In genomic region chr19:47485210-47485609, GRCh38 we compare ENCODE assay signal across 11 cellular contexts. TPM values are rescaled to one million over a fixed set of nuclear protein-coding genes. Genes with fewer than 3 reads are reported as not detected.
A peak's percentile ranks its signal among the peaks of the same experiment; 100 is the strongest.
DNase-seq lines count a peak whose midpoint lies in the region; ATAC-seq and TF ChIP-seq lines count a peak whose summit lies in the region.
"Had no signal": no experiment of that assay in that cellular context is flagged by ENCODE, and none has a peak within 500 bp of the region (broad histone marks: within the 10 kb centered on the region; RNA-seq: fewer than 3 reads in every experiment).

No MANE protein-coding gene starts in this region.

- TF ChIP-seq CTCF in body of pancreas (IDR thresholded peaks at IDR 0.05) = no peak

- H3K4me3 Mint-ChIP-seq in CD8-positive, alpha-beta memory T cell = peak overlapping the region; percentile 92 to 99 (median 98)
- H3K4me3 Mint-ChIP-seq in natural killer cell treated with Interleukin-12 subunit alpha and Interleukin-12 subunit beta and Interleukin-15 and Interleukin-18, amount 100 ng/mL, for 72 hours = peak overlapping the region; percentile 89

- no peak for ATAC-seq in natural killer cell treated with Interleukin-12 subunit alpha and Interleukin-12 subunit beta and Interleukin-15 and Interleukin-18, amount 100 ng/mL, for 72 hours
- ATAC-seq in GM21723 (IDR thresholded peaks at IDR 0.05; ENCODE audit: unreplicated experiment) (no peak), body of pancreas (no peak)

- no peak overlapping the region for H3K27ac ChIP-seq in CD8-positive, alpha-beta memory T cell (ENCODE audit: low read depth, low read length)
- H3K27ac ChIP-seq in KOPT-K1 (ENCODE audit: low read depth, low read length, poor library complexity, severe bottlenecking) = peak overlapping the region; percentile 97
- H3K27ac ChIP-seq in body of pancreas = peak overlapping the region in 2 of 4 donors; percentile 92 to 94

- POLR2A ChIA-PET in CD8-positive, alpha-beta memory T cell (lab: Charles Lee) = interaction anchor here (1.7 kb wide), 1 partner anchor 49 kb away, joined by 8 read pairs; no protein-coding TSS in a partner anchor

- H3K4me1 ChIP-seq in CD8-positive, alpha-beta memory T cell (ENCODE audit: insufficient read depth, low read length) = peaks cover 21% of the 10 kb centered on the region
- H3K4me1 ChIP-seq in adipocyte (ENCODE audit: control insufficient read depth, insufficient read depth, low read length) = peaks cover 17% of the 10 kb centered on the region
- peaks cover 20% of the 10 kb centered on the region for H3K4me1 ChIP-seq in body of pancreas
- H3K4me1 ChIP-seq: pancreas had no signal

- peak overlapping the region; percentile 79 for H3K4me3 ChIP-seq in CD8-positive, alpha-beta memory T cell (ENCODE audit: low read length)
- H3K4me3 ChIP-seq in adipocyte (ENCODE audit: low read length) (peak overlapping the region; percentile 98), body of pancreas (no peak overlapping the region)

- DNase-seq in CD8-positive, alpha-beta memory T cell = no peak
- DNase-seq in adipocyte (ENCODE audit: low read depth) = no peak
- no peak for DNase-seq in natural killer cell treated with Interleukin-12 subunit alpha and Interleukin-12 subunit beta and Interleukin-15 and Interleukin-18, amount 100 ng/mL, for 72 hours (ENCODE audit: low spot score)
- DNase-seq in NCI-H128 (lab: John Stamatoyannopoulos, UW; ENCODE audit: unreplicated experiment) = no peak
- no peak for DNase-seq in body of pancreas
- no peak for DNase-seq in SHP77 treated with DMSO at 0.1 percent for 48 hours (lab: John Stamatoyannopoulos, UW)
- DNase-seq: NK-92 treated with Interleukin-12 subunit alpha and Interleukin-12 subunit beta, amount 100 ng/mL, for 24 hours had no signal

- H3K36me3 ChIP-seq in CD8-positive, alpha-beta memory T cell (ENCODE audit: insufficient read depth, low read length) = peaks cover 8% of the 10 kb centered on the region
- H3K36me3 ChIP-seq in KOPT-K1 (ENCODE audit: insufficient read depth, low read length) (peaks cover 12% of the 10 kb centered on the region; the same call in 1 of the 2 replicates), adipocyte (ENCODE audit: control insufficient read depth, insufficient read depth, low read length, severe bottlenecking) (peaks cover 38% of the 10 kb centered on the region), body of pancreas (replicated peaks in 1 of 2; ENCODE audit: insufficient read depth in 1 of 2, low read depth in 2 of 2) (peaks cover 5 to 6% of the 10 kb centered on the region in 2 donors)

- peaks cover 27 to 46% (median 40%) of the 10 kb centered on the region in 3 donors for H3K4me1 Mint-ChIP-seq in CD8-positive, alpha-beta memory T cell
- peaks cover 20 to 29% of the 10 kb centered on the region in 2 donors for H3K4me1 Mint-ChIP-seq in natural killer cell treated with Interleukin-12 subunit alpha and Interleukin-12 subunit beta and Interleukin-15 and Interleukin-18, amount 100 ng/mL, for 72 hours (ENCODE audit: low read depth in 2 of 2)

- CTCF ChIA-PET in CD8-positive, alpha-beta memory T cell (lab: Charles Lee) = interaction anchor here (3.7 kb wide), 1 partner anchor 30 kb away, joined by 25 read pairs; the partner anchor contains the start of gene NAPA

- no peaks in the 10 kb centered on the region for H3K9me3 Mint-ChIP-seq in CD8-positive, alpha-beta memory T cell
- H3K9me3 Mint-ChIP-seq in natural killer cell treated with Interleukin-12 subunit alpha and Interleukin-12 subunit beta and Interleukin-15 and Interleukin-18, amount 100 ng/mL, for 72 hours = no peaks in the 10 kb centered on the region

- H3K27ac Mint-ChIP-seq in CD8-positive, alpha-beta memory T cell = peak overlapping the region in 6 of 8 donors; percentile 85 to 99 (median 98)
- H3K27ac Mint-ChIP-seq in natural killer cell treated with Interleukin-12 subunit alpha and Interleukin-12 subunit beta and Interleukin-15 and Interleukin-18, amount 100 ng/mL, for 72 hours = peak overlapping the region; percentile 92 to 96

- no peaks in the 10 kb centered on the region for H3K27me3 ChIP-seq in CD8-positive, alpha-beta memory T cell (ENCODE audit: insufficient read depth, low read length, poor library complexity, severe bottlenecking)
- H3K27me3 ChIP-seq in adipocyte (replicated peaks; ENCODE audit: control insufficient read depth, insufficient read depth, low read length) (no peaks in the 10 kb centered on the region), body of pancreas (no peaks in the 10 kb centered on the region)
- H3K27me3 ChIP-seq: pancreas had no signal

- peak overlapping the region; percentile 98 for H3K9ac ChIP-seq in adipocyte (ENCODE audit: low read length)

- no peaks in the 10 kb centered on the region for H3K9me3 ChIP-seq in CD8-positive, alpha-beta memory T cell (ENCODE audit: low read length)
- no peaks in the 10 kb centered on the region for H3K9me3 ChIP-seq in KOPT-K1 (ENCODE audit: insufficient read depth, low read length, poor library complexity, severe bottlenecking)
- no peaks in the 10 kb centered on the region for H3K9me3 ChIP-seq in adipocyte (ENCODE audit: control insufficient read depth, low read length)
- no peaks in the 10 kb centered on the region for H3K9me3 ChIP-seq in body of pancreas
- H3K9me3 ChIP-seq: pancreas had no signal

- intact Hi-C loops in body of pancreas (cut with DNase I) = no loop called here

- 76 to 93% methylated on average over 6 of the region's 6 CpGs for WGBS in body of pancreas, 2 donors

- H3K27me3 Mint-ChIP-seq in CD8-positive, alpha-beta memory T cell = peaks cover 0 to 3% of the 10 kb centered on the region in 2 donors
- no peaks in the 10 kb centered on the region for H3K27me3 Mint-ChIP-seq in natural killer cell treated with Interleukin-12 subunit alpha and Interleukin-12 subunit beta and Interleukin-15 and Interleukin-18, amount 100 ng/mL, for 72 hours

- H3K36me3 Mint-ChIP-seq in CD8-positive, alpha-beta memory T cell = peaks cover 4 to 36% (median 5%) of the 10 kb centered on the region in 3 donors
- peaks cover 5% of the 10 kb centered on the region for H3K36me3 Mint-ChIP-seq in natural killer cell treated with Interleukin-12 subunit alpha and Interleukin-12 subunit beta and Interleukin-15 and Interleukin-18, amount 100 ng/mL, for 72 hours

- TF ChIP-seq POLR2A in body of pancreas (IDR thresholded peaks at IDR 0.05) = no peak

RNA-seq across cellular contexts. Expression of gene KPTN, which starts 1.2 kb away (rescaled TPM):
- total RNA-seq in CD8-positive, alpha-beta memory T cell = 10 to 100 TPM; 10.8 to 12.4 TPM
- 5.9 TPM for polyA plus RNA-seq in CD8-positive, alpha-beta memory T cell
- 10 to 100 TPM in 1 of 2 donors, 1 to 10 TPM in 1; 4.9 to 11.4 TPM for total RNA-seq in natural killer cell treated with Interleukin-12 subunit alpha and Interleukin-12 subunit beta and Interleukin-15 and Interleukin-18, amount 100 ng/mL, for 72 hours
- 1 to 10 TPM; 3.1 to 4.6 TPM for total RNA-seq in body of pancreas

RNA-seq across cellular contexts. Expression of gene SLC8A2, which starts 13.5 kb away (rescaled TPM):
- not detected for total RNA-seq in CD8-positive, alpha-beta memory T cell
- polyA plus RNA-seq in CD8-positive, alpha-beta memory T cell = not detected
- not detected for total RNA-seq in natural killer cell treated with Interleukin-12 subunit alpha and Interleukin-12 subunit beta and Interleukin-15 and Interleukin-18, amount 100 ng/mL, for 72 hours
- total RNA-seq in body of pancreas = 10 to 100 TPM in 1 of 2 donors, 1 to 10 TPM in 1; 8.0 to 31.6 TPM
- total RNA-seq: M059J had no signal

RNA-seq across cellular contexts. Expression of gene NAPA, which starts 29.7 kb away (rescaled TPM):
- 10 to 100 TPM; 77.6 to 78.0 TPM for total RNA-seq in CD8-positive, alpha-beta memory T cell
- polyA plus RNA-seq in CD8-positive, alpha-beta memory T cell = 122 TPM
- 10 to 100 TPM; 69.9 to 78.8 TPM for total RNA-seq in natural killer cell treated with Interleukin-12 subunit alpha and Interleukin-12 subunit beta and Interleukin-15 and Interleukin-18, amount 100 ng/mL, for 72 hours
- 10 to 100 TPM; 71.5 to 94.9 TPM for total RNA-seq in body of pancreas

Comparison
In these comparisons a context has a peak if more than half of its experiments do, and no peak if none do; other contexts are left out.
1. H3K4me3 ChIP-seq: peak in CD8-positive, alpha-beta memory T cell (single experiment) and adipocyte (single experiment); none in body of pancreas (0 of 2).
2. RNA of gene SLC8A2, which starts 13.5 kb away (total RNA-seq): 8.0 to 31.6 TPM in body of pancreas; not detected in CD8-positive, alpha-beta memory T cell and not detected in natural killer cell treated with Interleukin-12 subunit alpha and Interleukin-12 subunit beta and Interleukin-15 and Interleukin-18, amount 100 ng/mL, for 72 hours; every median in the first group is over 4 times any median in the second.